16 cellular contexts compared by ENCODE assay signal in the genomic region with DNA sequence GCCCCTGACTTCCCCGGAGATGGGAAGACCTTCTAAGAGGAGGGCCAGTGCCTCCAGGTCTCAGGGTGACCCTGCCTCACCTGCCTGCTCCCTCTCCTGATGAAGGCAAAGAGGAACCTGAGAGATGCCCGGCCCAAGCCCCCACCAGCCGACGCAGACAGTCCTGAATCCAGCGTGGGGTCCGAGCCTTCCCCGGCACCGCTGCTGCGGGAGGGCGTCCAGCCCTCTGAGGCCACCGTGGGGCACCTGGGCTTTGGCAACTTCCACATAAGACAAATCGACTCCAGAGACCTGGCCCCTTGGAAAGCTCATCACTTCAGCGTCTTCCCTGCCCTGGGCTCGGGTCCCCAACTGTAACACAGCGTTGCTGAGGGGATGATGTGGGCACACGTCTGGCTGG.
DNase-seq lines count a peak whose midpoint lies in the region; ATAC-seq and TF ChIP-seq lines count a peak whose summit lies in the region.
"Had no signal": no experiment of that assay in that cellular context is flagged by ENCODE, and none has a peak within 500 bp of the region (broad histone marks: within the 10 kb centered on the region; RNA-seq: fewer than 3 reads in every experiment).

No MANE protein-coding gene starts in this region.

- intact Hi-C loops in heart right ventricle (cut with DNase I), result loop anchor here in 1 of 10 donors (10.0 kb wide), 1 partner anchor 191 kb away; no protein-coding TSS in a partner anchor
- intact Hi-C loops in Right ventricle myocardium superior (cut with DNase I), result no loop called here
- intact Hi-C loops in esophagus muscularis mucosa (cut with DNase I), result no loop called here
- intact Hi-C loops in upper lobe of right lung (cut with DNase I), result no loop called here

- H3K4me3 ChIP-seq in heart right ventricle, result no peak overlapping the region
- no peak overlapping the region for H3K4me3 ChIP-seq in esophagus muscularis mucosa
- peak overlapping the region; percentile 5 for H3K4me3 ChIP-seq in rectal smooth muscle tissue (ENCODE audit: low read length)
- no peak overlapping the region for H3K4me3 ChIP-seq in upper lobe of right lung
- H3K4me3 ChIP-seq: BLaER1 treated with 17β-estradiol and CSF1 and Interleukin-3, amounts not matched to agents 10 nM and 100 nM; GM23248; MG63 had no signal

- WGBS in heart right ventricle, 2 donors, result 84 to 89% methylated on average over 16 of the region's 16 CpGs
- 93% methylated on average over 3 of the region's 16 CpGs for WGBS in esophagus muscularis mucosa

- TF ChIP-seq CTCF in heart right ventricle (IDR thresholded peaks at IDR 0.05), result no peak
- TF ChIP-seq CTCF in esophagus muscularis mucosa (IDR thresholded peaks at IDR 0.05), result no peak
- TF ChIP-seq CTCF in upper lobe of right lung (IDR thresholded peaks at IDR 0.05), result no peak

- no peak for TF ChIP-seq EP300 in esophagus muscularis mucosa (IDR thresholded peaks at IDR 0.05)

- H3K9ac ChIP-seq in rectal smooth muscle tissue (ENCODE audit: low read length), result no peak overlapping the region
- H3K9ac ChIP-seq: BLaER1 treated with 17β-estradiol and CSF1 and Interleukin-3, amounts not matched to agents 10 nM and 100 nM; GM23248 had no signal

- TF ChIP-seq POLR2A in esophagus muscularis mucosa (IDR thresholded peaks at IDR 0.05; ENCODE audit: low read depth), result no peak

- H3K27me3 ChIP-seq in heart right ventricle (no peaks in the 10 kb centered on the region), esophagus muscularis mucosa (no peaks in the 10 kb centered on the region), rectal smooth muscle tissue (ENCODE audit: control insufficient read depth, insufficient read depth, low read length) (no peaks in the 10 kb centered on the region), upper lobe of right lung (no peaks in the 10 kb centered on the region)
- H3K27me3 ChIP-seq: BLaER1 treated with 17β-estradiol and CSF1 and Interleukin-3, amounts not matched to agents 10 nM and 100 nM; MG63 had no signal

- ATAC-seq in heart right ventricle (no peak), Right ventricle myocardium superior (ENCODE audit: poor library complexity) (no peak), upper lobe of right lung (no peak), GM18517 (IDR thresholded peaks at IDR 0.05; ENCODE audit: unreplicated experiment) (no peak), HG03342 (IDR thresholded peaks at IDR 0.05; ENCODE audit: unreplicated experiment) (no peak)

- no peaks in the 10 kb centered on the region for H3K36me3 ChIP-seq in heart right ventricle
- H3K36me3 ChIP-seq in esophagus muscularis mucosa, result no peaks in the 10 kb centered on the region
- no peaks in the 10 kb centered on the region for H3K36me3 ChIP-seq in rectal smooth muscle tissue (ENCODE audit: control insufficient read depth, insufficient read depth, low read length)
- no peaks in the 10 kb centered on the region for H3K36me3 ChIP-seq in upper lobe of right lung
- H3K36me3 ChIP-seq: BLaER1 treated with 17β-estradiol and CSF1 and Interleukin-3, amounts not matched to agents 10 nM and 100 nM; MG63 had no signal

- H3K4me1 ChIP-seq in heart right ventricle, result peaks cover 9 to 99% (median 71%) of the 10 kb centered on the region in 9 donors
- H3K4me1 ChIP-seq in esophagus muscularis mucosa, result peaks cover 79 to 100% (median 100%) of the 10 kb centered on the region in 4 donors
- H3K4me1 ChIP-seq in rectal smooth muscle tissue (ENCODE audit: control insufficient read depth, insufficient read depth, low read length), result peaks cover 75% of the 10 kb centered on the region
- peaks cover 47% of the 10 kb centered on the region for H3K4me1 ChIP-seq in upper lobe of right lung

- H3K9me3 ChIP-seq in heart right ventricle (no peaks in the 10 kb centered on the region), esophagus muscularis mucosa (no peaks in the 10 kb centered on the region), upper lobe of right lung (no peaks in the 10 kb centered on the region)
- H3K9me3 ChIP-seq: BLaER1 treated with 17β-estradiol and CSF1 and Interleukin-3, amounts not matched to agents 10 nM and 100 nM; MG63 had no signal

- H3K27ac ChIP-seq in heart right ventricle (peak overlapping the region in 6 of 10 donors; percentile 43 to 76 (median 71)), esophagus muscularis mucosa (replicated peaks in 1 of 4) (peak overlapping the region; percentile 75 to 96 (median 90)), rectal smooth muscle tissue (ENCODE audit: low read depth, low read length) (peak overlapping the region; percentile 96), upper lobe of right lung (peak overlapping the region; percentile 55)
- H3K27ac ChIP-seq: BLaER1 treated with 17β-estradiol and CSF1 and Interleukin-3, amounts not matched to agents 10 nM and 100 nM; GM23248 had no signal

- DNase-seq in heart right ventricle (no peak), Right ventricle myocardium superior (no peak), esophagus muscularis mucosa (ENCODE audit: extremely low spot score) (no peak), upper lobe of right lung (no peak), SK-N-DZ (ENCODE audit: low spot score) (no peak)
- DNase-seq: DMS79 treated with DMSO at 0.1 percent for 48 hours, GM23248, KG1, MG63, NCI-H1092, NCI-H510A, NCI-H774 had no signal
